ENCODE assay signal across 15 cellular contexts in genomic region chr5:173602423-173602822, GRCh38. TPM values are rescaled to one million over a fixed set of nuclear protein-coding genes. Genes with fewer than 3 reads are reported as not detected.
DNase-seq lines count a peak whose midpoint lies in the region; ATAC-seq and TF ChIP-seq lines count a peak whose summit lies in the region.
"Had no signal": no experiment of that assay in that cellular context is flagged by ENCODE, and none has a peak within 500 bp of the region (broad histone marks: within the 10 kb centered on the region; RNA-seq: fewer than 3 reads in every experiment).

No MANE protein-coding gene starts in this region.

- H3K4me1 ChIP-seq in left lung: peaks cover 0 to 11% of the 10 kb centered on the region in 2 donors
- H3K4me1 ChIP-seq: breast epithelium, gastrocnemius medialis had no signal

- no peak for TF ChIP-seq CTCF in cardiac fibroblast (IDR thresholded peaks at IDR 0.05; ENCODE audit: low read depth, low read length)
- TF ChIP-seq CTCF in left lung (IDR thresholded peaks at IDR 0.05): no peak

- DNase-seq in AG08396 (ENCODE audit: low spot score) (peak; percentile 36), HUDEP-2 (lab: John Stamatoyannopoulos, UW; ENCODE audit: unreplicated experiment in 76 of 76) (peak in 71 of 76 experiments; percentile 18 to 84 (median 59)), cardiac fibroblast (ENCODE audit: low read depth in 2 of 2) (peak; percentile 49 to 94), left lung (peak in 1 of 2 donors; percentile 64), NCI-H1092 (lab: John Stamatoyannopoulos, UW) (no peak), DMS53 (lab: John Stamatoyannopoulos, UW) (no peak)
- DNase-seq: activated T-cell treated with anti-CD3 and anti-CD28 coated beads, Interleukin-2, amount 50 U/mL, for 4 hours; gastrocnemius medialis; midbrain; NCI-H2107 had no signal

- ATAC-seq in left lung: peak; percentile 85
- ATAC-seq in GM21360 (IDR thresholded peaks at IDR 0.05; ENCODE audit: unreplicated experiment): no peak
- ATAC-seq in HG02610 (IDR thresholded peaks at IDR 0.05; ENCODE audit: unreplicated experiment): no peak
- ATAC-seq: activated T-cell treated with anti-CD3 and anti-CD28 coated beads, Interleukin-2, amount 50 U/mL, for 4 hours; gastrocnemius medialis had no signal

- intact Hi-C loops in left lung (cut with DNase I): no loop called here

- H3K9me3 ChIP-seq in left lung: no peaks in the 10 kb centered on the region
- H3K9me3 ChIP-seq: breast epithelium, gastrocnemius medialis had no signal

- H3K4me3 ChIP-seq in cardiac fibroblast (replicated peaks in 1 of 2; ENCODE audit: low read depth in 2 of 2, low read length in 2 of 2) (no peak overlapping the region), left lung (no peak overlapping the region)
- H3K4me3 ChIP-seq: breast epithelium, gastrocnemius medialis had no signal

- no peak overlapping the region for H3K27ac ChIP-seq in left lung
- H3K27ac ChIP-seq: breast epithelium, C4-2B, gastrocnemius medialis, VCaP had no signal

- no peaks in the 10 kb centered on the region for H3K27me3 ChIP-seq in left lung
- H3K27me3 ChIP-seq: breast epithelium, gastrocnemius medialis had no signal

- peaks cover 0 to 39% of the 10 kb centered on the region in 2 donors for H3K36me3 ChIP-seq in left lung
- H3K36me3 ChIP-seq: breast epithelium had no signal

RNA-seq across cellular contexts. Expression of gene BOD1, which starts 14.0 kb away (rescaled TPM):
- 10 to 100 TPM; 37.4 to 39.3 TPM for total RNA-seq in left lung

Comparison
In these comparisons a context has a peak if more than half of its experiments do, and no peak if none do; other contexts are left out.
1. DNase-seq: peak in AG08396 (single experiment), HUDEP-2 (71 of 76) and cardiac fibroblast (2 of 2); none in NCI-H1092 (single experiment) and DMS53 (single experiment).